24 cellular contexts compared by ENCODE assay signal in genomic region chr15:47888721-47889120, GRCh38.
"Had no signal": no experiment of that assay in that cellular context is flagged by ENCODE, and none has a peak within 500 bp of the region (broad histone marks: within the 10 kb centered on the region; RNA-seq: fewer than 3 reads in every experiment).

No MANE protein-coding gene starts in this region.

- H3K36me3 ChIP-seq: esophagus muscularis mucosa, lower lobe of right lung, sigmoid colon, spleen, transverse colon, upper lobe of right lung, uterus had no signal

- H3K27ac ChIP-seq: coronary artery, esophagus muscularis mucosa, lower lobe of right lung, psoas muscle, sigmoid colon, spleen, transverse colon, upper lobe of right lung, uterus had no signal

- H3K4me1 ChIP-seq: esophagus muscularis mucosa, lower lobe of right lung, psoas muscle, sigmoid colon, spleen, transverse colon, upper lobe of right lung, uterus had no signal

- H3K4me3 ChIP-seq: coronary artery, esophagus muscularis mucosa, lower lobe of right lung, psoas muscle, sigmoid colon, spleen, transverse colon, upper lobe of right lung, uterus had no signal

- DNase-seq: dermis blood vessel endothelial cell; effector memory CD4-positive, alpha-beta T cell; foreskin melanocyte; hypothalamus; immature natural killer cell; islet precursor cell; kidney glomerular epithelial cell; left ventricle myocardium superior; lower lobe of right lung; naive thymus-derived CD8-positive, alpha-beta T cell; nephron progenitor cell; nucleus accumbens; posterior cingulate gyrus; psoas muscle; right cardiac atrium; sigmoid colon; spleen; stimulated activated CD4-positive, alpha-beta T cell treated with anti-CD3 and anti-CD28 coated beads, Interleukin-4, amount 100 ng/mL, for 4 hours; stimulated activated naive CD8-positive, alpha-beta T cell treated with anti-CD3 and anti-CD28 coated beads, Interleukin-15, Interleukin-2, amounts not matched to agents 100 U/mL and 50 U/mL, for 24 hours; transverse colon; upper lobe of right lung; uterus had no signal

- H3K27me3 ChIP-seq: sigmoid colon, transverse colon, upper lobe of right lung, uterus had no signal

- H3K9me3 ChIP-seq: esophagus muscularis mucosa, lower lobe of right lung, psoas muscle, sigmoid colon, spleen, transverse colon, upper lobe of right lung, uterus had no signal
